21 cellular contexts compared by ENCODE assay signal in genomic region chr21:17636711-17637110, GRCh38. TPM values are rescaled to one million over a fixed set of nuclear protein-coding genes. Genes with fewer than 3 reads are reported as not detected.
A peak's percentile ranks its signal among the peaks of the same experiment; 100 is the strongest.
DNase-seq lines count a peak whose midpoint lies in the region; ATAC-seq and TF ChIP-seq lines count a peak whose summit lies in the region.
"Had no signal": no experiment of that assay in that cellular context is flagged by ENCODE, and none has a peak within 500 bp of the region (broad histone marks: within the 10 kb centered on the region; RNA-seq: fewer than 3 reads in every experiment).

No MANE protein-coding gene starts in this region.

- 71 to 94% (median 80%) methylated on average over 4 of the region's 4 CpGs for WGBS in heart left ventricle, 4 donors

- H3K27me3 ChIP-seq in heart left ventricle, result no peaks in the 10 kb centered on the region
- no peaks in the 10 kb centered on the region for H3K27me3 ChIP-seq in foreskin keratinocyte
- H3K27me3 ChIP-seq: BLaER1, Peyer's patch had no signal

- H3K36me3 ChIP-seq in heart left ventricle, result no peaks in the 10 kb centered on the region
- H3K36me3 ChIP-seq: BLaER1, Peyer's patch had no signal

- H3K4me3 ChIP-seq in heart left ventricle, result no peak overlapping the region
- H3K4me3 ChIP-seq: A549, BLaER1, Peyer's patch had no signal

- H3K9me3 ChIP-seq in heart left ventricle, result peaks cover 0 to 12% (median 0%) of the 10 kb centered on the region in 12 donors
- H3K9me3 ChIP-seq: A549, BLaER1, Peyer's patch had no signal

- ATAC-seq in heart left ventricle, result peak in 3 of 4 donors; percentile 54 to 68 (median 61)
- ATAC-seq in foreskin keratinocyte, result peak; percentile 59
- no peak for ATAC-seq in GM18502 (IDR thresholded peaks at IDR 0.05; ENCODE audit: poor library complexity, unreplicated experiment)
- ATAC-seq: A549, SK-N-SH treated with all-trans-retinoic acid at 6 μM for 48 hours had no signal

- no peak overlapping the region for H3K27ac ChIP-seq in heart left ventricle
- H3K27ac ChIP-seq in RWPE1, result no peak overlapping the region
- no peak overlapping the region for H3K27ac ChIP-seq in foreskin keratinocyte
- H3K27ac ChIP-seq: A549, BLaER1, Peyer's patch had no signal

- intact Hi-C loops in heart left ventricle (cut with DNase I), result no loop called here
- intact Hi-C loops in cardiac septum (cut with DNase I), result no loop called here

- CTCF ChIA-PET in RWPE1 (lab: Yijun Ruan, JAX), result interaction anchor here (0.7 kb wide), 1 partner anchor 310 kb away, joined by 4 read pairs; no protein-coding TSS in a partner anchor
- CTCF ChIA-PET in GM10248 (lab: Yijun Ruan, JAX), result no interaction called here

- POLR2A ChIA-PET in RWPE1 (lab: Yijun Ruan, JAX; ENCODE audit: low non-redundant PET), result no interaction called here
- POLR2A ChIA-PET in GM10248 (lab: Yijun Ruan, JAX), result no interaction called here

- TF ChIP-seq CTCF in heart left ventricle (IDR thresholded peaks at IDR 0.05), result no peak
- no peak for TF ChIP-seq CTCF in RWPE1 (conservative IDR thresholded peaks at IDR 0.05; ENCODE audit: low read depth)
- no peak for TF ChIP-seq CTCF in foreskin keratinocyte (conservative IDR thresholded peaks at IDR 0.05)
- no peak for TF ChIP-seq CTCF in GM10248 (IDR thresholded peaks at IDR 0.05; ENCODE audit: control extremely low read depth, extremely low read depth, low read depth, missing control alignments)

- DNase-seq in heart left ventricle (peak in 2 of 5 donors; percentile 34 to 37), cardiac septum (ENCODE audit: low spot score) (no peak), RWPE1 (ENCODE audit: low spot score) (peak; percentile 3), foreskin keratinocyte (no peak), mesenteric fat pad (ENCODE audit: low spot score) (no peak), GM10248 (ENCODE audit: extremely low spot score) (no peak)
- DNase-seq: CD4-positive, alpha-beta memory T cell; DMS153; H7; HFFc6; IMR-90; Karpas-422; NCI-H1105; NCI-H2081; NK-92 treated with Interleukin-12 subunit alpha and Interleukin-12 subunit beta, amount 100 ng/mL, for 24 hours; Peyer's patch; SIG-M5 had no signal

- H3K4me1 ChIP-seq in heart left ventricle (no peaks in the 10 kb centered on the region), foreskin keratinocyte (no peaks in the 10 kb centered on the region)
- H3K4me1 ChIP-seq: A549, Peyer's patch had no signal

- TF ChIP-seq POLR2A in heart left ventricle (IDR thresholded peaks at IDR 0.05), result no peak

RNA-seq across cellular contexts. Expression of gene BTG3, which starts 24.0 kb away (rescaled TPM):
- total RNA-seq in heart left ventricle (10 to 100 TPM in 1 of 9 donors, 1 to 10 TPM in 8; 2.6 to 13.4 (median 6.2) TPM), cardiac septum (6.7 TPM), foreskin keratinocyte (54.2 and 62.2 TPM in 2 replicates), mesenteric fat pad (29.1 TPM)
- polyA plus RNA-seq in heart left ventricle (10 to 100 TPM in 1 of 2 donors, 1 to 10 TPM in 1; 6.4 to 16.1 TPM), foreskin keratinocyte (50.4 and 60.7 TPM in 2 replicates)
